Comparison of ENCODE assay signal across 1 cellular context in the genomic region with DNA sequence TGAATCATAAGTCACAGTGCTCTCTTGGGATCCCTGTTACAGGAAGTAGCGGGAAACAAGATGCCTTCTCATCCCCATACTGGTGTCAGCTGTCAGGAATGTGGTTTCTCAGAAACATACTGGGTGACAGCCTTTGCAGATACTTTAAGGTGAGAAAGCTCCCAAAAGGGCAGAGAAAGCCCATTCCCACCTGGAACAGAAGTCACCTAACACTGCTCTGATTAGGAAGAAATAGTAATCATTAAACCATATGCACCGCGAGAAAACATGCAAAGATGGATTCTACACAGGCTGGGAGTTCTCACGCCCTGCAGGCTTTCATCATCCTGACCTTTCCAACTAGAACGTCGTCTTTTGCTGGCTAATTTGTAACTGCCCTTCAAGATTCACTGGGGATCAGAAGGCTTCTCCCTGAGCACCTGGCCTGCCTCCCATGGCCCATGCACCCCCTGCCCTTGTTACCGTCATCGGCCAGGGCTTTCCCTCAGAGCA.
TF ChIP-seq lines count a peak whose summit lies in the region.

No MANE protein-coding gene starts in this region.

TF ChIP-seq in HepG2, 621 proteins besides CTCF, POLR2A, EP300 and RAD21 (continued from another document):
- peak; percentile 25 for TF ChIP-seq ZNF687 (CRISPR knock-in tag; IDR thresholded peaks at IDR 0.05)
- TF ChIP-seq CCDC6 (CRISPR knock-in tag; IDR thresholded peaks at IDR 0.05), result no peak
- no peak for TF ChIP-seq MATR3 (CRISPR knock-in tag; IDR thresholded peaks at IDR 0.05)
- TF ChIP-seq, protein P1, sequence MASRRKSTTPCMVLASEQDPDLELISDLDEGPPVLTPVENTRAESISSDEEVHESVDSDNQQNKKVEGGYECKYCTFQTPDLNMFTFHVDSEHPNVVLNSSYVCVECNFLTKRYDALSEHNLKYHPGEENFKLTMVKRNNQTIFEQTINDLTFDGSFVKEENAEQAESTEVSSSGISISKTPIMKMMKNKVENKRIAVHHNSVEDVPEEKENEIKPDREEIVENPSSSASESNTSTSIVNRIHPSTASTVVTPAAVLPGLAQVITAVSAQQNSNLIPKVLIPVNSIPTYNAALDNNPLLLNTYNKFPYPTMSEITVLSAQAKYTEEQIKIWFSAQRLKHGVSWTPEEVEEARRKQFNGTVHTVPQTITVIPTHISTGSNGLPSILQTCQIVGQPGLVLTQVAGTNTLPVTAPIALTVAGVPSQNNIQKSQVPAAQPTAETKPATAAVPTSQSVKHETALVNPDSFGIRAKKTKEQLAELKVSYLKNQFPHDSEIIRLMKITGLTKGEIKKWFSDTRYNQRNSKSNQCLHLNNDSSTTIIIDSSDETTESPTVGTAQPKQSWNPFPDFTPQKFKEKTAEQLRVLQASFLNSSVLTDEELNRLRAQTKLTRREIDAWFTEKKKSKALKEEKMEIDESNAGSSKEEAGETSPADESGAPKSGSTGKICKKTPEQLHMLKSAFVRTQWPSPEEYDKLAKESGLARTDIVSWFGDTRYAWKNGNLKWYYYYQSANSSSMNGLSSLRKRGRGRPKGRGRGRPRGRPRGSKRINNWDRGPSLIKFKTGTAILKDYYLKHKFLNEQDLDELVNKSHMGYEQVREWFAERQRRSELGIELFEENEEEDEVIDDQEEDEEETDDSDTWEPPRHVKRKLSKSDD (CRISPR knock-in tag; IDR thresholded peaks at IDR 0.05; ENCODE audit: low read depth), result no peak
- no peak for TF ChIP-seq ATF3 (CRISPR knock-in tag; IDR thresholded peaks at IDR 0.05)
- TF ChIP-seq, protein P2, sequence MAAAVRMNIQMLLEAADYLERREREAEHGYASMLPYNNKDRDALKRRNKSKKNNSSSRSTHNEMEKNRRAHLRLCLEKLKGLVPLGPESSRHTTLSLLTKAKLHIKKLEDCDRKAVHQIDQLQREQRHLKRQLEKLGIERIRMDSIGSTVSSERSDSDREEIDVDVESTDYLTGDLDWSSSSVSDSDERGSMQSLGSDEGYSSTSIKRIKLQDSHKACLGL (CRISPR knock-in tag; IDR thresholded peaks at IDR 0.05), result no peak
- TF ChIP-seq ZNF879 (CRISPR knock-in tag; IDR thresholded peaks at IDR 0.05), result no peak
- TF ChIP-seq NR2F6 (IDR thresholded peaks at IDR 0.05), result peak; percentile 62
- TF ChIP-seq NR2F6 (CRISPR knock-in tag; IDR thresholded peaks at IDR 0.05), result 0 out of 2 replicates have a peak, but pooled peaks have one; percentile 16
- TF ChIP-seq, protein P3, sequence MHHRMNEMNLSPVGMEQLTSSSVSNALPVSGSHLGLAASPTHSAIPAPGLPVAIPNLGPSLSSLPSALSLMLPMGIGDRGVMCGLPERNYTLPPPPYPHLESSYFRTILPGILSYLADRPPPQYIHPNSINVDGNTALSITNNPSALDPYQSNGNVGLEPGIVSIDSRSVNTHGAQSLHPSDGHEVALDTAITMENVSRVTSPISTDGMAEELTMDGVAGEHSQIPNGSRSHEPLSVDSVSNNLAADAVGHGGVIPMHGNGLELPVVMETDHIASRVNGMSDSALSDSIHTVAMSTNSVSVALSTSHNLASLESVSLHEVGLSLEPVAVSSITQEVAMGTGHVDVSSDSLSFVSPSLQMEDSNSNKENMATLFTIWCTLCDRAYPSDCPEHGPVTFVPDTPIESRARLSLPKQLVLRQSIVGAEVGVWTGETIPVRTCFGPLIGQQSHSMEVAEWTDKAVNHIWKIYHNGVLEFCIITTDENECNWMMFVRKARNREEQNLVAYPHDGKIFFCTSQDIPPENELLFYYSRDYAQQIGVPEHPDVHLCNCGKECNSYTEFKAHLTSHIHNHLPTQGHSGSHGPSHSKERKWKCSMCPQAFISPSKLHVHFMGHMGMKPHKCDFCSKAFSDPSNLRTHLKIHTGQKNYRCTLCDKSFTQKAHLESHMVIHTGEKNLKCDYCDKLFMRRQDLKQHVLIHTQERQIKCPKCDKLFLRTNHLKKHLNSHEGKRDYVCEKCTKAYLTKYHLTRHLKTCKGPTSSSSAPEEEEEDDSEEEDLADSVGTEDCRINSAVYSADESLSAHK (CRISPR knock-in tag; IDR thresholded peaks at IDR 0.05; ENCODE audit: borderline replicate concordance), result no peak
- TF ChIP-seq PTBP1 (IDR thresholded peaks at IDR 0.05; ENCODE audit: low read depth, low read length, poor library complexity, severe bottlenecking), result no peak
- TF ChIP-seq TOPORS (CRISPR knock-in tag; IDR thresholded peaks at IDR 0.05), result no peak
- TF ChIP-seq MIER3 (CRISPR knock-in tag; IDR thresholded peaks at IDR 0.05; ENCODE audit: borderline replicate concordance), result no peak
- TF ChIP-seq ZBTB33 (CRISPR knock-in tag; IDR thresholded peaks at IDR 0.05), result peak; percentile 50; the same call in 1 of the 2 replicates
- no peak for TF ChIP-seq SOX6 (IDR thresholded peaks at IDR 0.05)
- TF ChIP-seq SOX6 (CRISPR knock-in tag; IDR thresholded peaks at IDR 0.05), result no peak
- 0 out of 2 replicates have a peak, but pooled peaks have one; percentile 20 for TF ChIP-seq HOXA3 (CRISPR knock-in tag; IDR thresholded peaks at IDR 0.05)
- TF ChIP-seq, protein P4, sequence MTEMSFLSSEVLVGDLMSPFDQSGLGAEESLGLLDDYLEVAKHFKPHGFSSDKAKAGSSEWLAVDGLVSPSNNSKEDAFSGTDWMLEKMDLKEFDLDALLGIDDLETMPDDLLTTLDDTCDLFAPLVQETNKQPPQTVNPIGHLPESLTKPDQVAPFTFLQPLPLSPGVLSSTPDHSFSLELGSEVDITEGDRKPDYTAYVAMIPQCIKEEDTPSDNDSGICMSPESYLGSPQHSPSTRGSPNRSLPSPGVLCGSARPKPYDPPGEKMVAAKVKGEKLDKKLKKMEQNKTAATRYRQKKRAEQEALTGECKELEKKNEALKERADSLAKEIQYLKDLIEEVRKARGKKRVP (CRISPR knock-in tag; IDR thresholded peaks at IDR 0.05), result 0 out of 4 replicates have a peak, but pooled peaks of 1 of the 2 experiments have one; percentile 21
- TF ChIP-seq ZNF337 (CRISPR knock-in tag; IDR thresholded peaks at IDR 0.05; ENCODE audit: borderline replicate concordance, low read depth), result no peak
- no peak for TF ChIP-seq MED8 (CRISPR knock-in tag; IDR thresholded peaks at IDR 0.05; ENCODE audit: insufficient replicate concordance)
- no peak for TF ChIP-seq ZNF556 (CRISPR knock-in tag; IDR thresholded peaks at IDR 0.05; ENCODE audit: borderline replicate concordance)
- TF ChIP-seq ZNF569 (CRISPR knock-in tag; IDR thresholded peaks at IDR 0.05; ENCODE audit: borderline replicate concordance), result no peak
- no peak for TF ChIP-seq TCF7 (IDR thresholded peaks at IDR 0.05; ENCODE audit: low read depth)
- 0 out of 2 replicates have a peak, but pooled peaks have one; percentile 17 for TF ChIP-seq HMG20A (CRISPR knock-in tag; IDR thresholded peaks at IDR 0.05; ENCODE audit: borderline replicate concordance)
- no peak for TF ChIP-seq ZNF788 (CRISPR knock-in tag; IDR thresholded peaks at IDR 0.05; ENCODE audit: borderline replicate concordance)
- TF ChIP-seq ZNF772 (CRISPR knock-in tag; IDR thresholded peaks at IDR 0.05), result no peak
- 0 out of 2 replicates have a peak, but pooled peaks have one; percentile 24 for TF ChIP-seq GATAD2A (CRISPR knock-in tag; IDR thresholded peaks at IDR 0.05)
- no peak for TF ChIP-seq ZNF136 (CRISPR knock-in tag; IDR thresholded peaks at IDR 0.05; ENCODE audit: low read depth)
- TF ChIP-seq, protein P5, sequence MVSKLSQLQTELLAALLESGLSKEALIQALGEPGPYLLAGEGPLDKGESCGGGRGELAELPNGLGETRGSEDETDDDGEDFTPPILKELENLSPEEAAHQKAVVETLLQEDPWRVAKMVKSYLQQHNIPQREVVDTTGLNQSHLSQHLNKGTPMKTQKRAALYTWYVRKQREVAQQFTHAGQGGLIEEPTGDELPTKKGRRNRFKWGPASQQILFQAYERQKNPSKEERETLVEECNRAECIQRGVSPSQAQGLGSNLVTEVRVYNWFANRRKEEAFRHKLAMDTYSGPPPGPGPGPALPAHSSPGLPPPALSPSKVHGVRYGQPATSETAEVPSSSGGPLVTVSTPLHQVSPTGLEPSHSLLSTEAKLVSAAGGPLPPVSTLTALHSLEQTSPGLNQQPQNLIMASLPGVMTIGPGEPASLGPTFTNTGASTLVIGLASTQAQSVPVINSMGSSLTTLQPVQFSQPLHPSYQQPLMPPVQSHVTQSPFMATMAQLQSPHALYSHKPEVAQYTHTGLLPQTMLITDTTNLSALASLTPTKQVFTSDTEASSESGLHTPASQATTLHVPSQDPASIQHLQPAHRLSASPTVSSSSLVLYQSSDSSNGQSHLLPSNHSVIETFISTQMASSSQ (IDR thresholded peaks at IDR 0.05; ENCODE audit: low read depth), result 0 out of 2 replicates have a peak, but pooled peaks have one; percentile 35
- TF ChIP-seq, protein P5 (CRISPR knock-in tag; IDR thresholded peaks at IDR 0.05; ENCODE audit: borderline replicate concordance), result no peak
- TF ChIP-seq POLR2AphosphoS2 (IDR thresholded peaks at IDR 0.05; ENCODE audit: low read depth, low read length), result no peak
TF ChIP-seq in HepG2: peak in this region for 8.
